1 cellular context compared by ENCODE assay signal in the genomic region with DNA sequence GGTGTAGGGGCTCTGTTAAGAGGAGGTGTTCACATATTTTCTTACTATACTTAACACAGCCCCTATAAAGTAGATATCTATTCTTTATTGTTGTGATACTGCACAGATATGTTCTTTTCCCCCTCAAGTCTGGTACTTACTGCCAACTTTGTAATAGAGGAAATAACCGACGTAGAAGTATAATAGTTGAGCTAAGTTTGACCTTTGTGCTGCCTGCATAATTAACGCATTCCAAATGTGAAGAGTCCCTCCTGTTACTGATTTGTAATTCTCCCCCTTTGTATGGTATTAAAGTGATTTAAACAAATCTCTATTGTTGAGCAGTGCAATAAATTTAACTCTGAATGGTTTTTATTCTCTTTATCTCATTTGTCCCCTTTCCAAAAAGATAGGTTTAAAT.
TF ChIP-seq lines count a peak whose summit lies in the region.

No MANE protein-coding gene starts in this region.

TF ChIP-seq in GM23338, 12 proteins besides CTCF, POLR2A, EP300 and RAD21:
- TF ChIP-seq EZH2phosphoT487 (IDR thresholded peaks at IDR 0.05; ENCODE audit: unreplicated experiment): no peak
